Comparison of ENCODE assay signal across 1 cellular context in genomic region chr2:42828487-42829416, GRCh38.
A peak's percentile ranks its signal among the peaks of the same experiment; 100 is the strongest.
TF ChIP-seq lines count a peak whose summit lies in the region.

No MANE protein-coding gene starts in this region.

TF ChIP-seq in HepG2, 621 proteins besides CTCF, POLR2A, EP300 and RAD21 (continued from another document and continues in another):
- TF ChIP-seq AHDC1 (CRISPR knock-in tag; IDR thresholded peaks at IDR 0.05; ENCODE audit: borderline replicate concordance) (no peak), KLF12 (CRISPR knock-in tag; IDR thresholded peaks at IDR 0.05; ENCODE audit: borderline replicate concordance) (no peak), HHEX (CRISPR knock-in tag; IDR thresholded peaks at IDR 0.05) (no peak), MBNL3 (CRISPR knock-in tag; conservative IDR thresholded peaks at IDR 0.05) (no peak), ZMAT3 (CRISPR knock-in tag; conservative IDR thresholded peaks at IDR 0.05) (no peak), POLR2AphosphoS5 (IDR thresholded peaks at IDR 0.05; ENCODE audit: low read depth, low read length) (no peak), IKZF4 (CRISPR knock-in tag; IDR thresholded peaks at IDR 0.05; ENCODE audit: borderline replicate concordance, low read depth, not compliant biosample characterization) (no peak), PRPF4 (IDR thresholded peaks at IDR 0.05; ENCODE audit: low read depth, low read length, poor library complexity, severe bottlenecking) (no peak), GFI1 (CRISPR knock-in tag; IDR thresholded peaks at IDR 0.05; ENCODE audit: borderline replicate concordance) (no peak), KLF15 (CRISPR knock-in tag; IDR thresholded peaks at IDR 0.05; ENCODE audit: borderline replicate concordance) (no peak), ZBTB38 (CRISPR knock-in tag; IDR thresholded peaks at IDR 0.05) (peak; percentile 46; the same call in 1 of the 2 replicates), SRY (CRISPR knock-in tag; IDR thresholded peaks at IDR 0.05) (no peak), ZNF550 (CRISPR knock-in tag; IDR thresholded peaks at IDR 0.05; ENCODE audit: borderline replicate concordance) (0 out of 2 replicates have a peak, but pooled peaks have one; percentile 81), ZBTB3 (CRISPR knock-in tag; IDR thresholded peaks at IDR 0.05; ENCODE audit: borderline replicate concordance, low read depth) (no peak), MAFK (conservative IDR thresholded peaks at IDR 0.05 in 1 of 2, IDR thresholded peaks at IDR 0.05 in 1 of 2; ENCODE audit: low read length in 2 of 2) (no peak), SIN3A (IDR thresholded peaks at IDR 0.05; ENCODE audit: borderline replicate concordance, low read depth, low read length) (no peak), FOXM1 (CRISPR knock-in tag; IDR thresholded peaks at IDR 0.05) (no peak), ZNF670 (CRISPR knock-in tag; IDR thresholded peaks at IDR 0.05; ENCODE audit: borderline replicate concordance) (no peak), ETS1 (CRISPR knock-in tag; IDR thresholded peaks at IDR 0.05) (no peak), SMAD1 (CRISPR knock-in tag; IDR thresholded peaks at IDR 0.05; ENCODE audit: borderline replicate concordance, low read depth) (no peak), ZNF142 (CRISPR knock-in tag; IDR thresholded peaks at IDR 0.05) (no peak), ZNF383 (CRISPR knock-in tag; IDR thresholded peaks at IDR 0.05; ENCODE audit: borderline replicate concordance) (no peak), ZBTB1 (CRISPR knock-in tag; IDR thresholded peaks at IDR 0.05; ENCODE audit: borderline replicate concordance) (no peak), ZNF841 (CRISPR knock-in tag; IDR thresholded peaks at IDR 0.05; ENCODE audit: borderline replicate concordance) (no peak), NBN (conservative IDR thresholded peaks at IDR 0.05) (no peak), ZNF737 (CRISPR knock-in tag; IDR thresholded peaks at IDR 0.05; ENCODE audit: borderline replicate concordance) (no peak), ZNF543 (CRISPR knock-in tag; IDR thresholded peaks at IDR 0.05) (no peak), ZNF329 (CRISPR knock-in tag; IDR thresholded peaks at IDR 0.05; ENCODE audit: low read depth) (no peak), SRSF9 (IDR thresholded peaks at IDR 0.05; ENCODE audit: borderline replicate concordance, insufficient read depth, low read depth, low read length, poor library complexity, severe bottlenecking) (no peak), DMAP1 (CRISPR knock-in tag; IDR thresholded peaks at IDR 0.05) (0 out of 2 replicates have a peak, but pooled peaks have one; percentile 7), ZZZ3 (CRISPR knock-in tag; IDR thresholded peaks at IDR 0.05; ENCODE audit: borderline replicate concordance) (no peak), ZNF629 (CRISPR knock-in tag; conservative IDR thresholded peaks at IDR 0.05) (no peak), CREB1 (IDR thresholded peaks at IDR 0.05) (no peak), CREB1 (CRISPR knock-in tag; IDR thresholded peaks at IDR 0.05) (no peak), ZNF333 (CRISPR knock-in tag; IDR thresholded peaks at IDR 0.05; ENCODE audit: borderline replicate concordance) (no peak), ZNF546 (CRISPR knock-in tag; conservative IDR thresholded peaks at IDR 0.05) (no peak), NFIC (IDR thresholded peaks at IDR 0.05; ENCODE audit: low read length) (no peak), KDM1A (CRISPR knock-in tag; IDR thresholded peaks at IDR 0.05) (no peak), CEBPG (CRISPR knock-in tag; IDR thresholded peaks at IDR 0.05) (0 out of 2 replicates have a peak, but pooled peaks have one; percentile 28), MTA1 (CRISPR knock-in tag; IDR thresholded peaks at IDR 0.05; ENCODE audit: borderline replicate concordance) (no peak), CBX2 (IDR thresholded peaks at IDR 0.05; ENCODE audit: low read depth, low read length) (no peak), CBX2 (CRISPR knock-in tag; IDR thresholded peaks at IDR 0.05; ENCODE audit: low read depth) (no peak), SMAD9 (CRISPR knock-in tag; IDR thresholded peaks at IDR 0.05) (no peak), ZNF761 (CRISPR knock-in tag; conservative IDR thresholded peaks at IDR 0.05) (no peak), MED8 (CRISPR knock-in tag; IDR thresholded peaks at IDR 0.05; ENCODE audit: insufficient replicate concordance) (no peak), ZBTB7B (CRISPR knock-in tag; IDR thresholded peaks at IDR 0.05) (peak; percentile 83; the same call in 1 of the 2 replicates), CBFB (CRISPR knock-in tag; IDR thresholded peaks at IDR 0.05) (peak; percentile 48; the same call in 1 of the 2 replicates)
- TF ChIP-seq, protein P1, sequence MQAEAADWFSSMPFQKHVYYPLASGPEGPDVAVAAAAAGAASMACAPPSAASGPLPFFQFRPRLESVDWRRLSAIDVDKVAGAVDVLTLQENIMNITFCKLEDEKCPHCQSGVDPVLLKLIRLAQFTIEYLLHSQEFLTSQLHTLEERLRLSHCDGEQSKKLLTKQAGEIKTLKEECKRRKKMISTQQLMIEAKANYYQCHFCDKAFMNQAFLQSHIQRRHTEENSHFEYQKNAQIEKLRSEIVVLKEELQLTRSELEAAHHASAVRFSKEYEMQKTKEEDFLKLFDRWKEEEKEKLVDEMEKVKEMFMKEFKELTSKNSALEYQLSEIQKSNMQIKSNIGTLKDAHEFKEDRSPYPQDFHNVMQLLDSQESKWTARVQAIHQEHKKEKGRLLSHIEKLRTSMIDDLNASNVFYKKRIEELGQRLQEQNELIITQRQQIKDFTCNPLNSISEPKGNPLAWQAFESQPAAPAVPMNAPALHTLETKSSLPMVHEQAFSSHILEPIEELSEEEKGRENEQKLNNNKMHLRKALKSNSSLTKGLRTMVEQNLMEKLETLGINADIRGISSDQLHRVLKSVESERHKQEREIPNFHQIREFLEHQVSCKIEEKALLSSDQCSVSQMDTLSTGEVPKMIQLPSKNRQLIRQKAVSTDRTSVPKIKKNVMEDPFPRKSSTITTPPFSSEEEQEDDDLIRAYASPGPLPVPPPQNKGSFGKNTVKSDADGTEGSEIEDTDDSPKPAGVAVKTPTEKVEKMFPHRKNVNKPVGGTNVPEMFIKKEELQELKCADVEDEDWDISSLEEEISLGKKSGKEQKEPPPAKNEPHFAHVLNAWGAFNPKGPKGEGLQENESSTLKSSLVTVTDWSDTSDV (CRISPR knock-in tag; IDR thresholded peaks at IDR 0.05): no peak
- TF ChIP-seq, protein P2, sequence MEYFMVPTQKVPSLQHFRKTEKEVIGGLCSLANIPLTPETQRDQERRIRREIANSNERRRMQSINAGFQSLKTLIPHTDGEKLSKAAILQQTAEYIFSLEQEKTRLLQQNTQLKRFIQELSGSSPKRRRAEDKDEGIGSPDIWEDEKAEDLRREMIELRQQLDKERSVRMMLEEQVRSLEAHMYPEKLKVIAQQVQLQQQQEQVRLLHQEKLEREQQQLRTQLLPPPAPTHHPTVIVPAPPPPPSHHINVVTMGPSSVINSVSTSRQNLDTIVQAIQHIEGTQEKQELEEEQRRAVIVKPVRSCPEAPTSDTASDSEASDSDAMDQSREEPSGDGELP (IDR thresholded peaks at IDR 0.05; ENCODE audit: borderline replicate concordance, low read depth): no peak
- TF ChIP-seq, protein P3, sequence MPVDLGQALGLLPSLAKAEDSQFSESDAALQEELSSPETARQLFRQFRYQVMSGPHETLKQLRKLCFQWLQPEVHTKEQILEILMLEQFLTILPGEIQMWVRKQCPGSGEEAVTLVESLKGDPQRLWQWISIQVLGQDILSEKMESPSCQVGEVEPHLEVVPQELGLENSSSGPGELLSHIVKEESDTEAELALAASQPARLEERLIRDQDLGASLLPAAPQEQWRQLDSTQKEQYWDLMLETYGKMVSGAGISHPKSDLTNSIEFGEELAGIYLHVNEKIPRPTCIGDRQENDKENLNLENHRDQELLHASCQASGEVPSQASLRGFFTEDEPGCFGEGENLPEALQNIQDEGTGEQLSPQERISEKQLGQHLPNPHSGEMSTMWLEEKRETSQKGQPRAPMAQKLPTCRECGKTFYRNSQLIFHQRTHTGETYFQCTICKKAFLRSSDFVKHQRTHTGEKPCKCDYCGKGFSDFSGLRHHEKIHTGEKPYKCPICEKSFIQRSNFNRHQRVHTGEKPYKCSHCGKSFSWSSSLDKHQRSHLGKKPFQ (CRISPR knock-in tag; IDR thresholded peaks at IDR 0.05; ENCODE audit: insufficient replicate concordance): no peak
